In the genomic region with DNA sequence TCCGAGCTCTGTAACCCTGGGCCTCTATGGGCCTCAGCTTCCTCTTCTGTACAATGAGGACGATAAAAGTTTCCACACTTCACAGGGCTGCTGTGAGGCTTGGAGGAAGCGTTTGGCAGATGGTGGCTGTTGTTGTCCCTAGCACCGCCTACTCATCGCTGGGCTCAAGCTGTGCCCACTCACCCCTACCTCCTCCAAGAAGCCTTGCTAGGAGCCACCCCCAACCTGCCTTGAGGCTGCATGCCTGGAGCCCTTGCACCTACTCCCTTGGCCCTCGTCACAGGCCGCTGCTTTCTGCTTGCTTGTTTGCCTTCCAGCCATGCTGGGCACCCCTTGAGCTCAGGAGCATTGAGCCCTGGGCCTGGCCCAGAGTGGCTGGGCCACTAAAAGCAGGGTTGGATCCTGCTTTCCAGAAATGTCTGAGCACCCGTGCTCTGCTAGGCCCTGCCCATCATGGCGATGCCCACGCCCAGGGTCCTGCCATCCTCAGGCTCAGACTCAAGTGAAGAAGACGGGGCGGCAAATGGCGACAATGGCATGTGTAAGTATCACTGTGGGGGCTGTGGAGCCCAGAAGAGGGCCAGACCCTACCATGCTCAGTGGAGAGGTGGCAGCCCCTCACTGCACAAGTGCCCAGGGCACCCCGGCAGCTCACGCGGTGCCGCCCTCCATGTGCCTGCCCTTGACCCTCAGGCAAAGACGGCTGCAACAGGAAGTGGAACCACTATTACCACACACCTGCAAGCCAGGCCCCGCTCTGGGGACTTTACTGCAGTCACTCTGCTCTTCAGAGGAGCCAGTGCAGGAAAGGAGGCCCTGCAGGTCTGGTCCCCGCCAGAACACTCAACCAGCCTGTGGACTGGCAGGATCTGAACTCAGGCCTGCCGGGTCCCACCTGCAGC, we compare ENCODE assay signal across 9 cellular contexts. TPM values are rescaled to one million over a fixed set of nuclear protein-coding genes. Genes with fewer than 3 reads are reported as not detected.
DNase-seq lines count a peak whose midpoint lies in the region; ATAC-seq and TF ChIP-seq lines count a peak whose summit lies in the region.
"Had no signal": no experiment of that assay in that cellular context is flagged by ENCODE, and none has a peak within 500 bp of the region (broad histone marks: within the 10 kb centered on the region; RNA-seq: fewer than 3 reads in every experiment).

No MANE protein-coding gene starts in this region.

- H3K27me3 Mint-ChIP-seq in type B pancreatic cell = no peaks in the 10 kb centered on the region

- no peaks in the 10 kb centered on the region for H3K9me3 ChIP-seq in WERI-Rb-1 (ENCODE audit: severe bottlenecking)

- TF ChIP-seq CTCF in GM13976 (IDR thresholded peaks at IDR 0.05; ENCODE audit: borderline replicate concordance, control extremely low read depth, extremely low read depth, insufficient read depth, missing control alignments) (no peak), WERI-Rb-1 (IDR thresholded peaks at IDR 0.05; ENCODE audit: low read depth, low read length) (no peak), type B pancreatic cell (conservative IDR thresholded peaks at IDR 0.05) (no peak)

- H3K27ac ChIP-seq in WERI-Rb-1 = no peak overlapping the region; the same call in 1 of the 2 replicates
- H3K27ac ChIP-seq: cardiac muscle cell had no signal

- in situ Hi-C loops in GM13976 (cut with MboI; ENCODE audit: low sequenced_read_pairs, unreplicated experiment) = no loop called here

- H3K36me3 ChIP-seq in WERI-Rb-1 = peaks cover 3% of the 10 kb centered on the region; the same call in 1 of the 2 replicates
- H3K36me3 ChIP-seq: cardiac muscle cell had no signal

- H3K4me3 ChIP-seq in WERI-Rb-1 (ENCODE audit: low read depth, low read length) = no peak overlapping the region
- H3K4me3 ChIP-seq: cardiac muscle cell had no signal

- ATAC-seq in HG02798 (IDR thresholded peaks at IDR 0.05; ENCODE audit: poor library complexity, unreplicated experiment) (peak; percentile 36), HG03565 (IDR thresholded peaks at IDR 0.05; ENCODE audit: unreplicated experiment) (no peak)

- H3K36me3 Mint-ChIP-seq in type B pancreatic cell = no peaks in the 10 kb centered on the region

- no peak overlapping the region for H3K4me3 Mint-ChIP-seq in type B pancreatic cell

- DNase-seq in GM13976 (ENCODE audit: low spot score) (peak; percentile 85), WERI-Rb-1 (peak; percentile 55), kidney tubule cell (ENCODE audit: low spot score) (peak; percentile 63), DMS153 (lab: John Stamatoyannopoulos, UW) (no peak), type B pancreatic cell (ENCODE audit: extremely low spot score, unreplicated experiment) (no peak), C1 segment of cervical spinal cord (lab: John Stamatoyannopoulos, UW) (no peak)

- H3K4me1 Mint-ChIP-seq in type B pancreatic cell (ENCODE audit: unreplicated experiment) = peaks cover 34% of the 10 kb centered on the region

- H3K9me3 Mint-ChIP-seq in type B pancreatic cell = no peaks in the 10 kb centered on the region

- H3K27me3 ChIP-seq in WERI-Rb-1 (ENCODE audit: insufficient read depth, low read depth, severe bottlenecking) = no peaks in the 10 kb centered on the region
- H3K27me3 ChIP-seq: cardiac muscle cell had no signal

- no peak overlapping the region for H3K27ac Mint-ChIP-seq in type B pancreatic cell

RNA-seq across cellular contexts. Expression of a gene that starts 9.5 kb away (rescaled TPM):
- 78.1 and 105 TPM in 2 replicates for total RNA-seq in type B pancreatic cell (ENCODE audit: low replicate concordance)

RNA-seq across cellular contexts. Expression of a gene that starts 17.0 kb away (rescaled TPM):
- 27.1 and 50.5 TPM in 2 replicates for total RNA-seq in type B pancreatic cell (ENCODE audit: low replicate concordance)

RNA-seq across cellular contexts. Expression of a gene that starts 28.3 kb away (rescaled TPM):
- total RNA-seq in type B pancreatic cell (ENCODE audit: low replicate concordance) = 0.75 and 0.93 TPM in 2 replicates
- total RNA-seq: cardiac muscle cell had no signal

RNA-seq across cellular contexts. Expression of a gene that starts 55.4 kb away (rescaled TPM):
- total RNA-seq in type B pancreatic cell (ENCODE audit: low replicate concordance) = 15.9 and 26.8 TPM in 2 replicates

Comparison
In these comparisons a context has a peak if more than half of its experiments do, and no peak if none do; other contexts are left out.
1. DNase-seq: peak in GM13976 (single experiment), WERI-Rb-1 (single experiment) and kidney tubule cell (single experiment); none in DMS153 (single experiment), type B pancreatic cell (single experiment) and C1 segment of cervical spinal cord (0 of 14).